Comparison of ENCODE assay signal across 8 cellular contexts in the genomic region with DNA sequence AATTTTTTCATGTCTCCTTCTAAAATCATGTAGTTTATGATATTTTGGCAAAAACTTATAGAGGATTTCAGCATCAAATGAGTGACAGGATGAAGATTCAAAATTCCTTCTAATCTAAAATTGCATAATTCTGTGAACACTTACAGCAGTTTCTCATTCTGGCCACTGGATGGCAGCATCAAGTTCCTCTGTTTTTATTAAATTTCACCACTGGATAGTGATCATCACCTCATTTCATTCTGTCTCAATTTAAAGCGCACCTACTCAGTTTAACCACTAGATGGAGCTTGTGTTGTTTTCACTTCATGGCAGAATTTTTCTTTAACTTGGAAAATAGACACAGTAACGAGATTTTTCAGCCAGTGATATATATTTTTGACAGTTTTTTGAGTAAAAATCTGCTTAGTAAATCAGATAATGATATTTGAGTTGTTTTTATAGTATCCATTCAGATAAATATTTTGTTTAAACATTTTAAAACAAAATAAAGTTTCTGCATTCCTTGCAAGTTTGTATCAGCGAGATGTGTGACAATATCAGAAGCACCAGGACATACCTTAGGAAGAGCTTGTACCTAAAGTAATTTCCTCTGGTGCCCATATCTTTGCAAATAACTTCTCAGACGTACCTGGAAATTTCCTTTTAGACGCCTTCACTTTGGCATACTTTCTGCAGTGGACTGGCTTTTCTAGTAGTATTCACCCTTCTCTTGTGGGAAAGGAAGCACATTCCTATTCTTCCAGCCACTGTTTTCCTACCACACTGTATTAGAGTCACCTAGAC.
DNase-seq lines count a peak whose midpoint lies in the region; ATAC-seq and TF ChIP-seq lines count a peak whose summit lies in the region.

No MANE protein-coding gene starts in this region.

- CTCF ChIA-PET in T-cell (lab: Charles Lee): interaction anchor here (0.6 to 3.0 kb wide), 24 partner anchors 8 to 287 kb away, joined by 3 to 28 read pairs (median 4); no protein-coding TSS in a partner anchor

- no peak overlapping the region for H3K4me3 ChIP-seq in astrocyte of the spinal cord (ENCODE audit: low read depth, low read length)

- peaks cover 0 to 2% of the 10 kb centered on the region in 2 donors for H3K27me3 Mint-ChIP-seq in T-cell

- no peak overlapping the region for H3K27ac Mint-ChIP-seq in T-cell

- POLR2A ChIA-PET in T-cell (lab: Charles Lee): interaction anchor here in 1 of 2 donors (0.6 kb wide), 2 partner anchors 244 to 379 kb away, joined by 3 to 4 read pairs; no protein-coding TSS in a partner anchor

- H3K4me1 Mint-ChIP-seq in T-cell: peaks cover 0 to 6% (median 5%) of the 10 kb centered on the region in 3 donors

- DNase-seq in AG08395 (ENCODE audit: low spot score): peak; percentile 74
- peak; percentile 63 for DNase-seq in NCI-H187 treated with DMSO at 0.1 percent for 48 hours (lab: John Stamatoyannopoulos, UW)
- DNase-seq in T-cell: peak in 33 of 34 experiments; percentile 10 to 64 (median 45)
- peak; percentile 86 for DNase-seq in astrocyte of the spinal cord (ENCODE audit: low read depth, low spot score)
- DNase-seq in iPS-NIHi7 (ENCODE audit: extremely low spot score): peak; percentile 59
- peak; percentile 18 to 30 for DNase-seq in stimulated activated CD4-positive, alpha-beta T cell treated with anti-CD3 and anti-CD28 coated beads, Interleukin-15, amount 100 ng/mL, for 48 hours (ENCODE audit: low read depth in 2 of 2)

- peak; percentile 88 for ATAC-seq in GM18519 (IDR thresholded peaks at IDR 0.05; ENCODE audit: low FRiP score, unreplicated experiment)
- ATAC-seq in HG02981 (IDR thresholded peaks at IDR 0.05; ENCODE audit: unreplicated experiment): peak; percentile 88
- peak; percentile 88 to 98 (median 96) for ATAC-seq in T-cell (replicated peaks in 1 of 4)

- TF ChIP-seq CTCF in astrocyte of the spinal cord (IDR thresholded peaks at IDR 0.05; ENCODE audit: low read depth, low read length): peak; percentile 90

- H3K4me3 Mint-ChIP-seq in T-cell: no peak overlapping the region

- no peaks in the 10 kb centered on the region for H3K36me3 Mint-ChIP-seq in T-cell

- in situ Hi-C loops in astrocyte of the spinal cord (cut with HindIII; ENCODE audit: low sequenced_read_pairs): no loop called here

- no peaks in the 10 kb centered on the region for H3K9me3 Mint-ChIP-seq in T-cell

Comparison
In these comparisons a context has a peak if more than half of its experiments do, and no peak if none do; other contexts are left out.
1. DNase-seq: peak in every context shown above with its lines; median percentile 86 in astrocyte of the spinal cord; 74 in AG08395; 63 in NCI-H187 treated with DMSO at 0.1 percent for 48 hours; 59 in iPS-NIHi7; 45 in T-cell; 24 in stimulated activated CD4-positive, alpha-beta T cell treated with anti-CD3 and anti-CD28 coated beads, Interleukin-15, amount 100 ng/mL, for 48 hours.